In the genomic region with DNA sequence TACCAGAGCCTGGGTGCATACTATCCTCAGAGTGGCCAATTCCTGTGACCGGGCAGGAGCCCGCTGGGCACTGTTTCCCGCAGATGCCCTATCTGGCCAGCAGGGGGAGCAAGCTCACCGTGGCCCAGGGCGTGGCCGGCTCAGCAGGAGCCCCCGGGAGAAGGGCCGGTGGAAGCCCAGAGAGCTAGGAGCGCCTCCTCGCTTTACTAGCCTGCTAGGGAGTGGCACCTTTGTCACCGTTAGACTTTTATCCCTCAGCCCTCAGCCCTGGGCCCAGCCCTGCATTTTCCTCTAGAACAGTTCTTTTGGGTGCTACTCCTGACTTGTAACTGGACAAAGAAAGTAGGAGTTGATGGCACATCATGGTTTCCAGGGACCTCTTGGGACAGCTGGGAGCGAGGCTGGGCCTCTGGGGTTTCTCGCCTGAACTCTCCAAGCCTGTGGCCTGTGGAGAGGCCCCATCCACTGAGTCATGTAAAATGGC, we compare ENCODE assay signal across 8 cellular contexts. TPM values are rescaled to one million over a fixed set of nuclear protein-coding genes. Genes with fewer than 3 reads are reported as not detected.
DNase-seq lines count a peak whose midpoint lies in the region; ATAC-seq and TF ChIP-seq lines count a peak whose summit lies in the region.

No MANE protein-coding gene starts in this region.

- H3K27me3 ChIP-seq in right lobe of liver: no peaks in the 10 kb centered on the region

- no peak for TF ChIP-seq POLR2A in right lobe of liver (IDR thresholded peaks at IDR 0.05)

- H3K4me1 ChIP-seq in right lobe of liver: no peaks in the 10 kb centered on the region

- intact Hi-C loops in right lobe of liver (cut with DNase I): no loop called here

- TF ChIP-seq CTCF in choroid plexus epithelial cell (conservative IDR thresholded peaks at IDR 0.05; ENCODE audit: low read depth, low read length): peak; percentile 99
- TF ChIP-seq CTCF in right lobe of liver (IDR thresholded peaks at IDR 0.05): peak; percentile 96 to 99 (median 97)

- WGBS in right lobe of liver (ENCODE audit: insufficient coverage, low coverage, low lambda C conversion rate, missing lambda C conversion rate): 7% methylated on average over 11 of the region's 13 CpGs

- H3K4me3 ChIP-seq in choroid plexus epithelial cell (ENCODE audit: low read depth, low read length) (no peak overlapping the region), right lobe of liver (no peak overlapping the region)

- no peaks in the 10 kb centered on the region for H3K36me3 ChIP-seq in right lobe of liver

- peak; percentile 91 for ATAC-seq in GM18867 (IDR thresholded peaks at IDR 0.05; ENCODE audit: unreplicated experiment)
- ATAC-seq in HG03095 (IDR thresholded peaks at IDR 0.05; ENCODE audit: unreplicated experiment): peak; percentile 76
- ATAC-seq in right lobe of liver: peak; percentile 98 to 100 (median 100)

- DNase-seq in AG20443 (ENCODE audit: low spot score) (peak; percentile 93), NCI-H460 (ENCODE audit: extremely low read depth, low read depth) (peak; percentile 63), choroid plexus epithelial cell (ENCODE audit: low read depth) (peak; percentile 70), right lobe of liver (peak; percentile 72 to 82 (median 75))
- DNase-seq in activated CD4-positive, alpha-beta T cell treated with anti-CD3 and anti-CD28 coated beads for 48 hours: peak; percentile 76
- peak; percentile 40 for DNase-seq in stimulated activated CD8-positive, alpha-beta memory T cell treated with anti-CD3 and anti-CD28 coated beads, Interleukin-12 subunit alpha, Interleukin-12 subunit beta, amount 100 ng/mL, for 4 hours (ENCODE audit: low read depth)

- no peak overlapping the region for H3K27ac ChIP-seq in right lobe of liver

- H3K9me3 ChIP-seq in right lobe of liver: no peaks in the 10 kb centered on the region

RNA-seq across cellular contexts. Expression of gene TMEM177, which starts 24.0 kb away (rescaled TPM):
- total RNA-seq in NCI-H460 (2014; rRNA removed; shearing (Covaris generic)): 14.5 and 18.5 TPM in 2 replicates
- 24.9 and 31.8 TPM in 2 replicates for polyA plus RNA-seq in NCI-H460 (2014; cell fraction: nucleus; rRNA removed)
- total RNA-seq in right lobe of liver: 10 to 100 TPM; 12.9 to 27.0 (median 17.9) TPM

RNA-seq across cellular contexts. Expression of gene PTPN4, which starts 56.8 kb away (rescaled TPM):
- 33.1 and 34.3 TPM in 2 replicates for total RNA-seq in NCI-H460 (2014; rRNA removed; shearing (Covaris generic))
- 19.6 and 24.1 TPM in 2 replicates for polyA plus RNA-seq in NCI-H460 (2014; cell fraction: nucleus; rRNA removed)
- 10 to 100 TPM in 5 of 6 experiments, 1 to 10 TPM in 1; 8.5 to 19.9 (median 14.8) TPM for total RNA-seq in right lobe of liver

Comparison
In these comparisons a context has a peak if more than half of its experiments do, and no peak if none do; other contexts are left out.
1. DNase-seq: peak in every context shown above with its lines; median percentile 93 in AG20443; 76 in activated CD4-positive, alpha-beta T cell treated with anti-CD3 and anti-CD28 coated beads for 48 hours; 75 in right lobe of liver; 70 in choroid plexus epithelial cell; 63 in NCI-H460; 40 in stimulated activated CD8-positive, alpha-beta memory T cell treated with anti-CD3 and anti-CD28 coated beads, Interleukin-12 subunit alpha, Interleukin-12 subunit beta, amount 100 ng/mL, for 4 hours.